In genomic region chr12:47734725-47735480, GRCh38 we compare ENCODE assay signal across 13 cellular contexts. TPM values are rescaled to one million over a fixed set of nuclear protein-coding genes. Genes with fewer than 3 reads are reported as not detected.
A peak's percentile ranks its signal among the peaks of the same experiment; 100 is the strongest.
DNase-seq lines count a peak whose midpoint lies in the region; ATAC-seq and TF ChIP-seq lines count a peak whose summit lies in the region.
"Had no signal": no experiment of that assay in that cellular context is flagged by ENCODE, and none has a peak within 500 bp of the region (broad histone marks: within the 10 kb centered on the region; RNA-seq: fewer than 3 reads in every experiment).

No MANE protein-coding gene starts in this region.

- H3K27ac ChIP-seq in BLaER1 treated with 17β-estradiol and CSF1 and Interleukin-3, amounts not matched to agents 10 nM and 100 nM, result peak overlapping the region in 1 of 11 experiments; percentile 11; a peak in 1 of 22 replicates
- H3K27ac ChIP-seq in prostate gland, result peak overlapping the region; percentile 32 to 66
- H3K27ac ChIP-seq: cardiac muscle cell had no signal

- intact Hi-C loops in prostate gland (cut with DNase I), result no loop called here

- no peaks in the 10 kb centered on the region for H3K9me3 Mint-ChIP-seq in activated naive CD4-positive, alpha-beta T cell treated with anti-CD3 and anti-CD28 coated beads, Interleukin-2, amount 50 U/mL, for 72 hours
- peaks cover 0 to 2% (median 0%) of the 10 kb centered on the region in 9 donors for H3K9me3 Mint-ChIP-seq in naive thymus-derived CD8-positive, alpha-beta T cell

- H3K4me2 ChIP-seq in BLaER1 treated with 17β-estradiol and CSF1 and Interleukin-3, amounts not matched to agents 10 nM and 100 nM, result peak overlapping the region in 10 of 11 experiments; percentile 4 to 54 (median 29); a peak in 12 of 22 replicates

- H3K27ac Mint-ChIP-seq in activated naive CD4-positive, alpha-beta T cell treated with anti-CD3 and anti-CD28 coated beads, Interleukin-2, amount 50 U/mL, for 72 hours, result no peak overlapping the region
- peak overlapping the region in 1 of 10 donors; percentile 34 for H3K27ac Mint-ChIP-seq in naive thymus-derived CD8-positive, alpha-beta T cell

- no peaks in the 10 kb centered on the region for H3K36me3 ChIP-seq in BLaER1 treated with 17β-estradiol and CSF1 and Interleukin-3, amounts not matched to agents 10 nM and 100 nM
- H3K36me3 ChIP-seq in iPS-15b (ENCODE audit: control insufficient read depth, insufficient read depth, low read length), result no peaks in the 10 kb centered on the region
- H3K36me3 ChIP-seq in prostate gland, result no peaks in the 10 kb centered on the region
- H3K36me3 ChIP-seq: cardiac muscle cell, MG63 had no signal

- WGBS in prostate gland, result 62% methylated on average over 12 of the region's 12 CpGs

- ATAC-seq in activated CD4-positive, CD25-positive, alpha-beta regulatory T cell treated with anti-CD3 and anti-CD28 coated beads, Interleukin-2, amount 50 U/mL, for 24 hours, result no peak
- no peak for ATAC-seq in activated naive CD4-positive, alpha-beta T cell treated with anti-CD3 and anti-CD28 coated beads, Interleukin-2, amount 50 U/mL, for 72 hours
- ATAC-seq in naive thymus-derived CD8-positive, alpha-beta T cell, result no peak
- ATAC-seq: HCT116 had no signal

- H3K9ac ChIP-seq in BLaER1 treated with 17β-estradiol and CSF1 and Interleukin-3, amounts not matched to agents 10 nM and 100 nM, result 0 out of 22 replicates have a peak overlapping the region, but pooled peaks of 1 of the 11 experiments have one; percentile 22
- H3K9ac ChIP-seq in iPS-15b (ENCODE audit: low read depth, low read length), result no peak overlapping the region

- H3K27me3 Mint-ChIP-seq in naive thymus-derived CD8-positive, alpha-beta T cell, result no peaks in the 10 kb centered on the region

- peaks cover 0 to 9% (median 0%) of the 10 kb centered on the region in 11 experiments; a peak in 1 of 22 replicates for H4K20me1 ChIP-seq in BLaER1 treated with 17β-estradiol and CSF1 and Interleukin-3, amounts not matched to agents 10 nM and 100 nM

- H3K9me3 ChIP-seq in BLaER1 treated with 17β-estradiol and CSF1 and Interleukin-3, amounts not matched to agents 10 nM and 100 nM (replicated peaks in 1 of 11), result no peaks in the 10 kb centered on the region
- no peaks in the 10 kb centered on the region for H3K9me3 ChIP-seq in iPS-15b (ENCODE audit: control insufficient read depth, insufficient read depth, low read length)
- H3K9me3 ChIP-seq in prostate gland, result no peaks in the 10 kb centered on the region
- H3K9me3 ChIP-seq: MG63 had no signal

- H3K36me3 Mint-ChIP-seq in activated naive CD4-positive, alpha-beta T cell treated with anti-CD3 and anti-CD28 coated beads, Interleukin-2, amount 50 U/mL, for 72 hours, result no peaks in the 10 kb centered on the region
- H3K36me3 Mint-ChIP-seq in naive thymus-derived CD8-positive, alpha-beta T cell, result no peaks in the 10 kb centered on the region

- POLR2A ChIA-PET in naive thymus-derived CD8-positive, alpha-beta T cell (lab: Charles Lee), result interaction anchor here (0.5 to 0.6 kb wide), 2 partner anchors 748 to 1833 kb away, joined by 3 to 4 read pairs; partner anchors contain the start of gene C12orf54

- H3K4me3 Mint-ChIP-seq in naive thymus-derived CD8-positive, alpha-beta T cell, result no peak overlapping the region

- DNase-seq in SK-N-DZ (ENCODE audit: low spot score) (peak; percentile 44), prostate gland (ENCODE audit: low spot score) (no peak), OCI-M2 (lab: John Stamatoyannopoulos, UW; ENCODE audit: unreplicated experiment) (no peak)
- DNase-seq in activated naive CD4-positive, alpha-beta T cell treated with anti-CD3 and anti-CD28 coated beads, Interleukin-2, amount 50 U/mL, for 72 hours (ENCODE audit: low spot score in 2 of 2), result no peak
- DNase-seq in naive thymus-derived CD8-positive, alpha-beta T cell, result no peak
- DNase-seq: GF-D8, MG63 had no signal

- TF ChIP-seq CTCF in prostate gland (IDR thresholded peaks at IDR 0.05), result no peak

- no peak for TF ChIP-seq POLR2A in prostate gland (IDR thresholded peaks at IDR 0.05)

- H3K4me1 ChIP-seq in BLaER1 treated with 17β-estradiol and CSF1 and Interleukin-3, amounts not matched to agents 10 nM and 100 nM, result peaks cover 34 to 59% (median 44%) of the 10 kb centered on the region in 10 experiments
- H3K4me1 ChIP-seq in iPS-15b (ENCODE audit: control insufficient read depth, insufficient read depth, low read length) (peaks cover 11% of the 10 kb centered on the region), prostate gland (replicated peaks) (no peaks in the 10 kb centered on the region)

- H3K27me3 ChIP-seq in BLaER1 treated with 17β-estradiol and CSF1 and Interleukin-3, amounts not matched to agents 10 nM and 100 nM, result 0 out of 22 replicates have a peak, but pooled peaks cover 0 to 3% (median 0%) of the 10 kb centered on the region in 11 experiments
- no peaks in the 10 kb centered on the region for H3K27me3 ChIP-seq in iPS-15b (ENCODE audit: control insufficient read depth, insufficient read depth, low read length)
- no peaks in the 10 kb centered on the region for H3K27me3 ChIP-seq in prostate gland (replicated peaks; ENCODE audit: insufficient read depth)
- H3K27me3 ChIP-seq: cardiac muscle cell, MG63 had no signal

- H3K4me3 ChIP-seq in BLaER1 treated with 17β-estradiol and CSF1 and Interleukin-3, amounts not matched to agents 10 nM and 100 nM, result no peak overlapping the region
- peak overlapping the region; percentile 22 for H3K4me3 ChIP-seq in iPS-15b (ENCODE audit: low read depth, low read length)
- H3K4me3 ChIP-seq in prostate gland, result no peak overlapping the region
- H3K4me3 ChIP-seq: cardiac muscle cell, MG63 had no signal

- peaks cover 12 to 30% (median 15%) of the 10 kb centered on the region in 4 donors for H3K4me1 Mint-ChIP-seq in naive thymus-derived CD8-positive, alpha-beta T cell

RNA-seq across cellular contexts. Expression of gene ENDOU, which starts 9.6 kb away (rescaled TPM):
- polyA plus RNA-seq in SK-N-DZ (2014; cell fraction: cytosol; rRNA removed), result 0.05 TPM in 1 of 2 replicates, not detected in the other
- polyA plus RNA-seq in SK-N-DZ (2014; cell fraction: nucleus; rRNA removed), result not detected in 2 replicates
- 1 to 10 TPM in 1 of 2 donors, not detected in 1; 1.0 TPM for total RNA-seq in prostate gland
- total RNA-seq in activated naive CD4-positive, alpha-beta T cell treated with anti-CD3 and anti-CD28 coated beads, Interleukin-2, amount 50 U/mL, for 72 hours, result not detected
- total RNA-seq in naive thymus-derived CD8-positive, alpha-beta T cell, result not detected
- not detected for polyA plus RNA-seq in naive thymus-derived CD8-positive, alpha-beta T cell
- total RNA-seq: mononuclear cell had no signal

RNA-seq across cellular contexts. Expression of gene RAPGEF3, which starts 23.8 kb away (rescaled TPM):
- 1.3 and 4.6 TPM in 2 replicates for polyA plus RNA-seq in SK-N-DZ (2014; cell fraction: cytosol; rRNA removed)
- polyA plus RNA-seq in SK-N-DZ (2014; cell fraction: nucleus; rRNA removed), result 1.6 and 2.8 TPM in 2 replicates
- 10 to 100 TPM; 19.1 to 28.5 TPM for total RNA-seq in prostate gland
- total RNA-seq in activated naive CD4-positive, alpha-beta T cell treated with anti-CD3 and anti-CD28 coated beads, Interleukin-2, amount 50 U/mL, for 72 hours, result 1 to 10 TPM; 1.1 to 2.7 TPM
- total RNA-seq in naive thymus-derived CD8-positive, alpha-beta T cell, result under 1 TPM; 0.63 to 0.65 TPM
- polyA plus RNA-seq in naive thymus-derived CD8-positive, alpha-beta T cell, result under 1 TPM; 0.08 to 0.27 (median 0.12) TPM

RNA-seq across cellular contexts. Expression of gene RPAP3, which starts 29.1 kb away (rescaled TPM):
- polyA plus RNA-seq in SK-N-DZ (2014; cell fraction: cytosol; rRNA removed), result 22.9 and 25.8 TPM in 2 replicates
- 17.0 and 23.8 TPM in 2 replicates for polyA plus RNA-seq in SK-N-DZ (2014; cell fraction: nucleus; rRNA removed)
- total RNA-seq in prostate gland, result 10 to 100 TPM; 15.0 to 26.5 TPM
- 10 to 100 TPM; 41.7 to 53.9 TPM for total RNA-seq in activated naive CD4-positive, alpha-beta T cell treated with anti-CD3 and anti-CD28 coated beads, Interleukin-2, amount 50 U/mL, for 72 hours
- 10 to 100 TPM; 41.5 to 41.8 TPM for total RNA-seq in naive thymus-derived CD8-positive, alpha-beta T cell
- 10 to 100 TPM; 34.6 to 38.7 (median 36.0) TPM for polyA plus RNA-seq in naive thymus-derived CD8-positive, alpha-beta T cell

RNA-seq across cellular contexts. Expression of gene SLC48A1, which starts 38.1 kb away (rescaled TPM):
- polyA plus RNA-seq in SK-N-DZ (2014; cell fraction: cytosol; rRNA removed), result 10.2 and 10.8 TPM in 2 replicates
- polyA plus RNA-seq in SK-N-DZ (2014; cell fraction: nucleus; rRNA removed), result 5.3 and 5.7 TPM in 2 replicates
- total RNA-seq in prostate gland, result 10 to 100 TPM; 39.0 to 52.5 TPM
- total RNA-seq in activated naive CD4-positive, alpha-beta T cell treated with anti-CD3 and anti-CD28 coated beads, Interleukin-2, amount 50 U/mL, for 72 hours, result 1 to 10 TPM; 5.2 to 7.4 TPM
- 10 to 100 TPM; 11.5 to 12.8 TPM for total RNA-seq in naive thymus-derived CD8-positive, alpha-beta T cell
- 10 to 100 TPM in 1 of 3 donors, 1 to 10 TPM in 2; 9.4 to 11.6 (median 9.7) TPM for polyA plus RNA-seq in naive thymus-derived CD8-positive, alpha-beta T cell

Comparison
In these comparisons a context has a peak if more than half of its experiments do, and no peak if none do; other contexts are left out.
1. RNA of gene RAPGEF3, which starts 23.8 kb away (total RNA-seq): 19.1 to 28.5 TPM in prostate gland; 1.1 to 2.7 TPM in activated naive CD4-positive, alpha-beta T cell treated with anti-CD3 and anti-CD28 coated beads, Interleukin-2, amount 50 U/mL, for 72 hours and 0.63 to 0.65 TPM in naive thymus-derived CD8-positive, alpha-beta T cell; every median in the first group is over 4 times any median in the second.